ENCODE assay signal across 2 cellular contexts in genomic region chr2:70962885-70963878, GRCh38.
TF ChIP-seq lines count a peak whose summit lies in the region.

No MANE protein-coding gene starts in this region.

TF ChIP-seq in H1, 55 proteins besides CTCF, POLR2A, EP300 and RAD21:
- TF ChIP-seq, protein P1, sequence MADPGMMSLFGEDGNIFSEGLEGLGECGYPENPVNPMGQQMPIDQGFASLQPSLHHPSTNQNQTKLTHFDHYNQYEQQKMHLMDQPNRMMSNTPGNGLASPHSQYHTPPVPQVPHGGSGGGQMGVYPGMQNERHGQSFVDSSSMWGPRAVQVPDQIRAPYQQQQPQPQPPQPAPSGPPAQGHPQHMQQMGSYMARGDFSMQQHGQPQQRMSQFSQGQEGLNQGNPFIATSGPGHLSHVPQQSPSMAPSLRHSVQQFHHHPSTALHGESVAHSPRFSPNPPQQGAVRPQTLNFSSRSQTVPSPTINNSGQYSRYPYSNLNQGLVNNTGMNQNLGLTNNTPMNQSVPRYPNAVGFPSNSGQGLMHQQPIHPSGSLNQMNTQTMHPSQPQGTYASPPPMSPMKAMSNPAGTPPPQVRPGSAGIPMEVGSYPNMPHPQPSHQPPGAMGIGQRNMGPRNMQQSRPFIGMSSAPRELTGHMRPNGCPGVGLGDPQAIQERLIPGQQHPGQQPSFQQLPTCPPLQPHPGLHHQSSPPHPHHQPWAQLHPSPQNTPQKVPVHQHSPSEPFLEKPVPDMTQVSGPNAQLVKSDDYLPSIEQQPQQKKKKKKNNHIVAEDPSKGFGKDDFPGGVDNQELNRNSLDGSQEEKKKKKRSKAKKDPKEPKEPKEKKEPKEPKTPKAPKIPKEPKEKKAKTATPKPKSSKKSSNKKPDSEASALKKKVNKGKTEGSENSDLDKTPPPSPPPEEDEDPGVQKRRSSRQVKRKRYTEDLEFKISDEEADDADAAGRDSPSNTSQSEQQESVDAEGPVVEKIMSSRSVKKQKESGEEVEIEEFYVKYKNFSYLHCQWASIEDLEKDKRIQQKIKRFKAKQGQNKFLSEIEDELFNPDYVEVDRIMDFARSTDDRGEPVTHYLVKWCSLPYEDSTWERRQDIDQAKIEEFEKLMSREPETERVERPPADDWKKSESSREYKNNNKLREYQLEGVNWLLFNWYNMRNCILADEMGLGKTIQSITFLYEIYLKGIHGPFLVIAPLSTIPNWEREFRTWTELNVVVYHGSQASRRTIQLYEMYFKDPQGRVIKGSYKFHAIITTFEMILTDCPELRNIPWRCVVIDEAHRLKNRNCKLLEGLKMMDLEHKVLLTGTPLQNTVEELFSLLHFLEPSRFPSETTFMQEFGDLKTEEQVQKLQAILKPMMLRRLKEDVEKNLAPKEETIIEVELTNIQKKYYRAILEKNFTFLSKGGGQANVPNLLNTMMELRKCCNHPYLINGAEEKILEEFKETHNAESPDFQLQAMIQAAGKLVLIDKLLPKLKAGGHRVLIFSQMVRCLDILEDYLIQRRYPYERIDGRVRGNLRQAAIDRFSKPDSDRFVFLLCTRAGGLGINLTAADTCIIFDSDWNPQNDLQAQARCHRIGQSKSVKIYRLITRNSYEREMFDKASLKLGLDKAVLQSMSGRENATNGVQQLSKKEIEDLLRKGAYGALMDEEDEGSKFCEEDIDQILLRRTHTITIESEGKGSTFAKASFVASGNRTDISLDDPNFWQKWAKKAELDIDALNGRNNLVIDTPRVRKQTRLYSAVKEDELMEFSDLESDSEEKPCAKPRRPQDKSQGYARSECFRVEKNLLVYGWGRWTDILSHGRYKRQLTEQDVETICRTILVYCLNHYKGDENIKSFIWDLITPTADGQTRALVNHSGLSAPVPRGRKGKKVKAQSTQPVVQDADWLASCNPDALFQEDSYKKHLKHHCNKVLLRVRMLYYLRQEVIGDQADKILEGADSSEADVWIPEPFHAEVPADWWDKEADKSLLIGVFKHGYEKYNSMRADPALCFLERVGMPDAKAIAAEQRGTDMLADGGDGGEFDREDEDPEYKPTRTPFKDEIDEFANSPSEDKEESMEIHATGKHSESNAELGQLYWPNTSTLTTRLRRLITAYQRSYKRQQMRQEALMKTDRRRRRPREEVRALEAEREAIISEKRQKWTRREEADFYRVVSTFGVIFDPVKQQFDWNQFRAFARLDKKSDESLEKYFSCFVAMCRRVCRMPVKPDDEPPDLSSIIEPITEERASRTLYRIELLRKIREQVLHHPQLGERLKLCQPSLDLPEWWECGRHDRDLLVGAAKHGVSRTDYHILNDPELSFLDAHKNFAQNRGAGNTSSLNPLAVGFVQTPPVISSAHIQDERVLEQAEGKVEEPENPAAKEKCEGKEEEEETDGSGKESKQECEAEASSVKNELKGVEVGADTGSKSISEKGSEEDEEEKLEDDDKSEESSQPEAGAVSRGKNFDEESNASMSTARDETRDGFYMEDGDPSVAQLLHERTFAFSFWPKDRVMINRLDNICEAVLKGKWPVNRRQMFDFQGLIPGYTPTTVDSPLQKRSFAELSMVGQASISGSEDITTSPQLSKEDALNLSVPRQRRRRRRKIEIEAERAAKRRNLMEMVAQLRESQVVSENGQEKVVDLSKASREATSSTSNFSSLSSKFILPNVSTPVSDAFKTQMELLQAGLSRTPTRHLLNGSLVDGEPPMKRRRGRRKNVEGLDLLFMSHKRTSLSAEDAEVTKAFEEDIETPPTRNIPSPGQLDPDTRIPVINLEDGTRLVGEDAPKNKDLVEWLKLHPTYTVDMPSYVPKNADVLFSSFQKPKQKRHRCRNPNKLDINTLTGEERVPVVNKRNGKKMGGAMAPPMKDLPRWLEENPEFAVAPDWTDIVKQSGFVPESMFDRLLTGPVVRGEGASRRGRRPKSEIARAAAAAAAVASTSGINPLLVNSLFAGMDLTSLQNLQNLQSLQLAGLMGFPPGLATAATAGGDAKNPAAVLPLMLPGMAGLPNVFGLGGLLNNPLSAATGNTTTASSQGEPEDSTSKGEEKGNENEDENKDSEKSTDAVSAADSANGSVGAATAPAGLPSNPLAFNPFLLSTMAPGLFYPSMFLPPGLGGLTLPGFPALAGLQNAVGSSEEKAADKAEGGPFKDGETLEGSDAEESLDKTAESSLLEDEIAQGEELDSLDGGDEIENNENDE (IDR thresholded peaks at IDR 0.05; ENCODE audit: insufficient replicate concordance, low read length), result no peak
- TF ChIP-seq BCL11A (IDR thresholded peaks at IDR 0.05; ENCODE audit: low read depth in 2 of 2, low read length in 2 of 2) (no peak), EGR1 (IDR thresholded peaks at IDR 0.05; ENCODE audit: borderline replicate concordance, low read depth, low read length) (no peak), GABPA (IDR thresholded peaks at IDR 0.05; ENCODE audit: borderline replicate concordance, insufficient read depth, low read length) (no peak), EZH2 (IDR thresholded peaks at IDR 0.05; ENCODE audit: low read depth, low read length, severe bottlenecking) (no peak), RFX5 (IDR thresholded peaks at IDR 0.05; ENCODE audit: borderline replicate concordance, low read depth, low read length) (no peak), CEBPB (IDR thresholded peaks at IDR 0.05; ENCODE audit: low read depth, low read length) (no peak), FOSL1 (IDR thresholded peaks at IDR 0.05; ENCODE audit: insufficient read depth, low read depth, low read length) (no peak), POU5F1 (IDR thresholded peaks at IDR 0.05; ENCODE audit: low read depth, low read length) (no peak), TCF12 (IDR thresholded peaks at IDR 0.05; ENCODE audit: low read depth, low read length) (no peak), KDM1A (IDR thresholded peaks at IDR 0.05; ENCODE audit: borderline replicate concordance, low read length) (no peak), HDAC2 (IDR thresholded peaks at IDR 0.05; ENCODE audit: borderline replicate concordance in 1 of 2, low read depth in 2 of 2, low read length in 2 of 2) (no peak), RNF2 (IDR thresholded peaks at IDR 0.05; ENCODE audit: borderline replicate concordance, low read depth, low read length, missing control alignments, poor library complexity, severe bottlenecking) (no peak), CHD2 (IDR thresholded peaks at IDR 0.05; ENCODE audit: low read length) (no peak), SIX5 (IDR thresholded peaks at IDR 0.05; ENCODE audit: low read depth, low read length) (no peak), SUZ12 (IDR thresholded peaks at IDR 0.05; ENCODE audit: low read length) (no peak), SAP30 (IDR thresholded peaks at IDR 0.05; ENCODE audit: insufficient read depth, insufficient replicate concordance, low read length) (no peak)

TF ChIP-seq in WTC11, 78 proteins besides CTCF, POLR2A, EP300 and RAD21:
- TF ChIP-seq FOXJ3 (CRISPR knock-in tag; IDR thresholded peaks at IDR 0.05; ENCODE audit: borderline replicate concordance) (no peak), FOXP4 (CRISPR knock-in tag; IDR thresholded peaks at IDR 0.05) (no peak), PRRX2 (CRISPR knock-in tag; IDR thresholded peaks at IDR 0.05) (no peak), NFATC4 (CRISPR knock-in tag; IDR thresholded peaks at IDR 0.05) (no peak), MYBL2 (CRISPR knock-in tag; IDR thresholded peaks at IDR 0.05) (no peak), SOX15 (CRISPR knock-in tag; IDR thresholded peaks at IDR 0.05) (no peak)
- TF ChIP-seq, protein P2, sequence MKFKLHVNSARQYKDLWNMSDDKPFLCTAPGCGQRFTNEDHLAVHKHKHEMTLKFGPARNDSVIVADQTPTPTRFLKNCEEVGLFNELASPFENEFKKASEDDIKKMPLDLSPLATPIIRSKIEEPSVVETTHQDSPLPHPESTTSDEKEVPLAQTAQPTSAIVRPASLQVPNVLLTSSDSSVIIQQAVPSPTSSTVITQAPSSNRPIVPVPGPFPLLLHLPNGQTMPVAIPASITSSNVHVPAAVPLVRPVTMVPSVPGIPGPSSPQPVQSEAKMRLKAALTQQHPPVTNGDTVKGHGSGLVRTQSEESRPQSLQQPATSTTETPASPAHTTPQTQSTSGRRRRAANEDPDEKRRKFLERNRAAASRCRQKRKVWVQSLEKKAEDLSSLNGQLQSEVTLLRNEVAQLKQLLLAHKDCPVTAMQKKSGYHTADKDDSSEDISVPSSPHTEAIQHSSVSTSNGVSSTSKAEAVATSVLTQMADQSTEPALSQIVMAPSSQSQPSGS (CRISPR knock-in tag; IDR thresholded peaks at IDR 0.05; ENCODE audit: borderline replicate concordance, low read depth), result no peak
